Comparison of ENCODE assay signal across 8 cellular contexts in the genomic region with DNA sequence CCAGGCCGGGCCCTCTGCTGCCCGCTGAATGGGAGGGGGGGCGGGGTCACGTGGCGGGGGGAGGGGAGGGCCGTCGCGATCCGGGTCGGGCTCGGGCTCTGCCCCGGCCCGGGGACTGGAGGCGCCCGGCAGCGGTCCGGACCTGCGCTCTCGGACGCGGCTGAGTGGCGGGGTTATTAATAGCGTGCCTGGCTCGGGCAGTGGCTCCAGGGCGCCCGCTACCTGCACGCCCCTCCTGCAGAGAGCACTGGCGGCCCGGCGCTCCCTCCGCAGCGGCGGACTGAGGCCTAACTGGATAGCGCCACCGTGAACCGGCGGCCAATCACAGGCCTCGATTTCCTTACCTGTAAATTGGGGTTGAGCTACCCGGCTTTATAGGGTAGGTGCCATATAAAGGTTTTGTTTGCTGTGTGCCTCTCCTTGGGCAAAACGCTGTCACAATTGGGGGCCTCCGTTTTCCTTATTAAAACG. TPM values are rescaled to one million over a fixed set of nuclear protein-coding genes. Genes with fewer than 3 reads are reported as not detected.
DNase-seq lines count a peak whose midpoint lies in the region; ATAC-seq and TF ChIP-seq lines count a peak whose summit lies in the region.

No MANE protein-coding gene starts in this region.

- H3K4me1 ChIP-seq in ACC112 (ENCODE audit: control insufficient read depth, insufficient read depth, low read length, unreplicated experiment) = peaks cover 66% of the 10 kb centered on the region
- peaks cover 52% of the 10 kb centered on the region for H3K4me1 ChIP-seq in adipocyte (ENCODE audit: control insufficient read depth, insufficient read depth, low read length)
- H3K4me1 ChIP-seq in right atrium auricular region = peaks cover 0 to 96% of the 10 kb centered on the region in 2 donors
- peaks cover 55% of the 10 kb centered on the region for H3K4me1 ChIP-seq in rectal smooth muscle tissue (ENCODE audit: control insufficient read depth, insufficient read depth, low read length)

- peak overlapping the region; percentile 69 for H3K9ac ChIP-seq in adipocyte (ENCODE audit: low read length)
- H3K9ac ChIP-seq in rectal smooth muscle tissue (ENCODE audit: low read length) = no peak overlapping the region

- no peak overlapping the region for H2AFZ ChIP-seq in ACC112 (ENCODE audit: low read length, unreplicated experiment)

- H3K27ac ChIP-seq in ACC112 (ENCODE audit: low read depth, low read length) = peak overlapping the region; percentile 70
- H3K27ac ChIP-seq in right atrium auricular region = peak overlapping the region; percentile 90 to 96
- peak overlapping the region; percentile 84 for H3K27ac ChIP-seq in rectal smooth muscle tissue (ENCODE audit: low read depth, low read length)

- DNase-seq in GM20000 (ENCODE audit: low spot score) (peak; percentile 81), adipocyte (ENCODE audit: low read depth) (peak; percentile 65), right atrium auricular region (ENCODE audit: low spot score) (no peak), T1000 (lab: John Stamatoyannopoulos, UW) (no peak)

- H3K4me3 ChIP-seq in ACC112 (ENCODE audit: low read depth, low read length) (peak overlapping the region; percentile 75), adipocyte (ENCODE audit: low read length) (peak overlapping the region; percentile 64), right atrium auricular region (peak overlapping the region; percentile 38 to 52), rectal smooth muscle tissue (ENCODE audit: low read length) (peak overlapping the region; percentile 57)

- peaks cover 81% of the 10 kb centered on the region for H3K79me2 ChIP-seq in ACC112 (ENCODE audit: control insufficient read depth, insufficient read depth, low read length, unreplicated experiment)

- H3K9me3 ChIP-seq in adipocyte (ENCODE audit: control insufficient read depth, low read length) (no peaks in the 10 kb centered on the region), right atrium auricular region (no peaks in the 10 kb centered on the region)

- no peaks in the 10 kb centered on the region for H3K36me3 ChIP-seq in ACC112 (ENCODE audit: insufficient read depth, low read length)
- no peaks in the 10 kb centered on the region for H3K36me3 ChIP-seq in adipocyte (ENCODE audit: control insufficient read depth, insufficient read depth, low read length, severe bottlenecking)
- no peaks in the 10 kb centered on the region for H3K36me3 ChIP-seq in right atrium auricular region
- H3K36me3 ChIP-seq in rectal smooth muscle tissue (ENCODE audit: control insufficient read depth, insufficient read depth, low read length) = no peaks in the 10 kb centered on the region

- no peak for ATAC-seq in HG03280 (IDR thresholded peaks at IDR 0.05; ENCODE audit: unreplicated experiment)
- ATAC-seq in HG03457 (IDR thresholded peaks at IDR 0.05; ENCODE audit: unreplicated experiment) = no peak

- no peaks in the 10 kb centered on the region for H3K27me3 ChIP-seq in ACC112 (ENCODE audit: insufficient read depth, low read length)
- no peaks in the 10 kb centered on the region for H3K27me3 ChIP-seq in adipocyte (replicated peaks; ENCODE audit: control insufficient read depth, insufficient read depth, low read length)
- no peaks in the 10 kb centered on the region for H3K27me3 ChIP-seq in right atrium auricular region
- no peaks in the 10 kb centered on the region for H3K27me3 ChIP-seq in rectal smooth muscle tissue (ENCODE audit: control insufficient read depth, insufficient read depth, low read length)

- TF ChIP-seq CTCF in GM20000 (IDR thresholded peaks at IDR 0.05; ENCODE audit: extremely low read depth, missing control alignments) = peak; percentile 6
- TF ChIP-seq CTCF in right atrium auricular region (IDR thresholded peaks at IDR 0.05) = peak in 1 of 2 donors; percentile 52

RNA-seq across cellular contexts. Expression of a gene that starts 28.0 kb away (rescaled TPM):
- 10 to 100 TPM; 23.5 to 35.0 TPM for total RNA-seq in right atrium auricular region

RNA-seq across cellular contexts. Expression of a gene that starts 59.1 kb away (rescaled TPM):
- 10 to 100 TPM in 1 of 2 donors, 1 to 10 TPM in 1; 5.7 to 19.8 TPM for total RNA-seq in right atrium auricular region

Comparison
In these comparisons a context has a peak if more than half of its experiments do, and no peak if none do; other contexts are left out.
1. DNase-seq: peak in GM20000 (single experiment) and adipocyte (single experiment); none in right atrium auricular region (single experiment) and T1000 (single experiment).
2. Peak in every context shown above with its lines, with median percentiles within 50 percentile points of each other: H3K27ac ChIP-seq and H3K4me3 ChIP-seq.